Comparison of ENCODE assay signal across 11 cellular contexts in the genomic region with DNA sequence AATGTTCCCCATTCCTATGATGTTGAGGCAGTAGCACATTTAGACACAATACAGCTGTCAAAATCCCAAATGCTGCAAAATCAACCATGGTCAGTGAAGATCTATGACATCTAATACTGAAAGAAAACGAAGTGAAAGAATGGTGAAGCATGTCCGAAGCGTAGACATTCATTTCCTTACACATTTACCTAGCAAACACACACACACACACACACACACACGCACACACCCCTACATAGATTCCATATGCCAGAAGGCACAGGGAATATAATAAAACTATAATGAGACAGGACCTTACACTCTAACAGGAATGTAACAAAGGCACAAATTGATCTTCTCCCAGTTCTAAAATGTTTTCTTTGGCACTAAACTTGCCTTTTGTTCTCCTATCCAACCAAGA. TPM values are rescaled to one million over a fixed set of nuclear protein-coding genes. Genes with fewer than 3 reads are reported as not detected.
DNase-seq lines count a peak whose midpoint lies in the region; ATAC-seq and TF ChIP-seq lines count a peak whose summit lies in the region.
"Had no signal": no experiment of that assay in that cellular context is flagged by ENCODE, and none has a peak within 500 bp of the region (broad histone marks: within the 10 kb centered on the region; RNA-seq: fewer than 3 reads in every experiment).

No MANE protein-coding gene starts in this region.

- no peak overlapping the region for H3K9ac ChIP-seq in stomach smooth muscle (ENCODE audit: low read length in 2 of 2)

- peaks cover 2% of the 10 kb centered on the region for H3K36me3 Mint-ChIP-seq in activated B cell treated with CpG ODN at 0.5 μM for 24 hours (ENCODE audit: low read depth)

- H3K4me3 ChIP-seq in stomach smooth muscle (ENCODE audit: low read length in 2 of 2), result no peak overlapping the region
- no peak overlapping the region for H3K4me3 ChIP-seq in BE2C (ENCODE audit: low read depth, low read length)
- H3K4me3 ChIP-seq: lower lobe of right lung had no signal

- ATAC-seq in GM19328 (IDR thresholded peaks at IDR 0.05; ENCODE audit: unreplicated experiment) (peak; percentile 44), HG02885 (IDR thresholded peaks at IDR 0.05; ENCODE audit: poor library complexity, unreplicated experiment) (peak; percentile 74), activated B cell treated with CpG ODN at 0.5 μM for 24 hours (ENCODE audit: low read depth) (peak; percentile 77), GM19324 (IDR thresholded peaks at IDR 0.05; ENCODE audit: low FRiP score, unreplicated experiment) (no peak)

- H3K27ac ChIP-seq in stomach smooth muscle (ENCODE audit: low read length), result peak overlapping the region; percentile 75
- H3K27ac ChIP-seq: lower lobe of right lung had no signal

- H3K9me3 ChIP-seq in stomach smooth muscle (ENCODE audit: control insufficient read depth in 2 of 2, low read length in 2 of 2) (no peaks in the 10 kb centered on the region), BE2C (no peaks in the 10 kb centered on the region)
- H3K9me3 ChIP-seq: lower lobe of right lung had no signal

- TF ChIP-seq CTCF in activated B cell treated with CpG ODN at 0.5 μM for 24 hours (IDR thresholded peaks at IDR 0.05) (no peak), BE2C (IDR thresholded peaks at IDR 0.05; ENCODE audit: low read depth, low read length) (no peak)

- H3K4me1 ChIP-seq in stomach smooth muscle (ENCODE audit: control insufficient read depth, insufficient read depth, low read length) (peaks cover 30% of the 10 kb centered on the region), BE2C (peaks cover 12% of the 10 kb centered on the region)

- POLR2A ChIA-PET in activated B cell treated with CpG ODN at 0.5 μM for 24 hours (lab: Charles Lee), result interaction anchor here (1.0 to 1.7 kb wide), 3 partner anchors 9 to 33 kb away, joined by 3 to 10 read pairs (median 8); a partner anchor contains a TSS

- H3K27me3 ChIP-seq in stomach smooth muscle (ENCODE audit: control insufficient read depth in 1 of 2, insufficient read depth in 2 of 2, low read length in 2 of 2), result no peaks in the 10 kb centered on the region
- no peaks in the 10 kb centered on the region for H3K27me3 ChIP-seq in BE2C

- H3K4me1 Mint-ChIP-seq in activated B cell treated with CpG ODN at 0.5 μM for 24 hours, result peaks cover 90% of the 10 kb centered on the region

- H3K27me3 Mint-ChIP-seq in activated B cell treated with CpG ODN at 0.5 μM for 24 hours, result no peaks in the 10 kb centered on the region

- H3K27ac Mint-ChIP-seq in activated B cell treated with CpG ODN at 0.5 μM for 24 hours, result peak overlapping the region; percentile 74
- H3K27ac Mint-ChIP-seq: activated naive CD4-positive, alpha-beta T cell treated with anti-CD3 and anti-CD28 coated beads for 36 hours had no signal

- H3K4me3 Mint-ChIP-seq in activated B cell treated with CpG ODN at 0.5 μM for 24 hours, result peak overlapping the region; percentile 20
- H3K4me3 Mint-ChIP-seq: activated naive CD4-positive, alpha-beta T cell treated with anti-CD3 and anti-CD28 coated beads for 36 hours had no signal

- CTCF ChIA-PET in activated B cell treated with CpG ODN at 0.5 μM for 24 hours (lab: Charles Lee), result interaction anchor here (0.7 to 4.7 kb wide), 4 partner anchors 8 to 32 kb away, joined by 3 to 28 read pairs (median 6); a partner anchor contains a TSS

- intact Hi-C loops in activated B cell treated with CpG ODN at 0.5 μM for 24 hours (cut with micrococcal nuclease), result loop anchor here (1.0 kb wide), 1 partner anchor 11 kb away; no protein-coding TSS in a partner anchor

- DNase-seq in activated B cell treated with CpG ODN at 0.5 μM for 24 hours (no peak), BE2C (no peak), HCEC 1CT (no peak), foreskin melanocyte (no peak)
- DNase-seq: activated naive CD4-positive, alpha-beta T cell treated with anti-CD3 and anti-CD28 coated beads for 36 hours; lower lobe of right lung; NCI-H2227 treated with DMSO at 0.1 percent for 48 hours had no signal

- H3K36me3 ChIP-seq in stomach smooth muscle (ENCODE audit: control insufficient read depth in 2 of 2, insufficient read depth in 2 of 2, low read length in 2 of 2), result no peaks in the 10 kb centered on the region
- no peaks in the 10 kb centered on the region; the same call in 1 of the 2 replicates for H3K36me3 ChIP-seq in BE2C
- H3K36me3 ChIP-seq: lower lobe of right lung had no signal

- H3K9me3 Mint-ChIP-seq in activated B cell treated with CpG ODN at 0.5 μM for 24 hours, result no peaks in the 10 kb centered on the region

RNA-seq across cellular contexts. Expression of a gene that starts 32.4 kb away (rescaled TPM):
- total RNA-seq in activated B cell treated with CpG ODN at 0.5 μM for 24 hours, result 27.9 and 32.2 TPM in 2 replicates
- polyA plus RNA-seq in BE2C (2012; ENCODE audit: insufficient read depth, insufficient read length, low read depth), result 11.4 TPM
